9 cellular contexts compared by ENCODE assay signal in the genomic region with DNA sequence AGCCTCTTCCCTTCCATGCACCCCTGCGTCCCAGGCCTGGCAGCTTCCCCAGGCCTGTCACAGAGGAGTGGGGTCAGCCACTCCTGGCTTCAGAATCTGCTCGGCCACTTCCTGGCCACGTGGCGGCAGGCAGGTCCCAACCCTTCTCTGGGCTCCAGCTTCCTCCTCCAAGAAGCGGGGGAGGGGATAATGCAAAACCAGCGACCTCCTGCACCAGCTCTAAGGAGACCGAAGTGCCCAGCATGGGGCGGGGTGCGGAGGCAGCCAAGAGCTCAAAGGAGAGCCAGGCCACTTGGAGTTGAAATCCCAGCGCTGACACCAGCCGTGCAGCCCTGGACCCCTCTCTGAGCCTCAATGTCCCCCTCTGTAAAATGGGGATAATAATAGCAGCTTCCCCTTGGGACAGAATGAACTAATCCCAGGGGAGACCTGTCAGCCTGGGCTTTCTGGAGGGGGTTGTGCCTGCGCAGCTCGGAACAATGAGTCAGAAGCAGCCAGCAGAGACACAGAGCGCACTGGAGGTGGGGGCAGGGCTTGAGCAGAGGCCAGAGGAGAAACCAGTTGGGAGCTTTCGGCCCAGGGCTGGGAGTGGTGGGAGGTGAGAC. TPM values are rescaled to one million over a fixed set of nuclear protein-coding genes. Genes with fewer than 3 reads are reported as not detected.
A peak's percentile ranks its signal among the peaks of the same experiment; 100 is the strongest.
DNase-seq lines count a peak whose midpoint lies in the region; ATAC-seq, FAIRE-seq and TF ChIP-seq lines count a peak whose summit lies in the region.
"Had no signal": no experiment of that assay in that cellular context is flagged by ENCODE, and none has a peak within 500 bp of the region (broad histone marks: within the 10 kb centered on the region; RNA-seq: fewer than 3 reads in every experiment).

No MANE protein-coding gene starts in this region.

- no peak for TF ChIP-seq EP300 in A549 (IDR thresholded peaks at IDR 0.05)

- TF ChIP-seq RAD21 in A549 (conservative IDR thresholded peaks at IDR 0.05 in 1 of 2, IDR thresholded peaks at IDR 0.05 in 1 of 2): no peak

- H3K36me3 ChIP-seq in astrocyte (ENCODE audit: insufficient read depth, low read length) (no peaks in the 10 kb centered on the region), hepatocyte (replicated peaks; ENCODE audit: insufficient read depth, low read depth) (no peaks in the 10 kb centered on the region)

- no peaks in the 10 kb centered on the region for H3K9me3 ChIP-seq in A549
- no peaks in the 10 kb centered on the region for H3K9me3 ChIP-seq in astrocyte (ENCODE audit: insufficient read depth, low read depth, low read length)
- no peaks in the 10 kb centered on the region for H3K9me3 ChIP-seq in hepatocyte (ENCODE audit: low read depth)

- POLR2A ChIA-PET in A549 (lab: Yijun Ruan, JAX): interaction anchor here (0.6 to 1.5 kb wide), 4 partner anchors 18 to 556 kb away, joined by 3 to 9 read pairs (median 4); partner anchors contain the start of genes C22orf23 and POLR2F

- H3K4me2 ChIP-seq in A549: peak overlapping the region; percentile 85
- peak overlapping the region; percentile 69 for H3K4me2 ChIP-seq in astrocyte (ENCODE audit: low read length)
- no peak overlapping the region for H3K4me2 ChIP-seq in hepatocyte

- TF ChIP-seq POLR2A in A549 (IDR thresholded peaks at IDR 0.05; ENCODE audit: low read length): no peak

- H3K27ac ChIP-seq in A549 (peak overlapping the region; percentile 88 to 96), astrocyte (ENCODE audit: low read depth, low read length) (peak overlapping the region; percentile 71), hepatocyte (no peak overlapping the region)

- FAIRE-seq in A549 (lab: Jason Lieb, UNC) (no peak), astrocyte (lab: Jason Lieb, UNC) (peak; percentile 32)

- TF ChIP-seq CTCF in A549 (IDR thresholded peaks at IDR 0.05) (no peak), astrocyte (IDR thresholded peaks at IDR 0.05; ENCODE audit: insufficient read depth, low read depth, low read length) (no peak), hepatocyte (IDR thresholded peaks at IDR 0.05; ENCODE audit: poor library complexity) (no peak), retinal pigment epithelial cell (conservative IDR thresholded peaks at IDR 0.05; ENCODE audit: low read depth, low read length) (no peak)

- no peak overlapping the region for H3K4me3 ChIP-seq in A549
- no peak overlapping the region for H3K4me3 ChIP-seq in astrocyte (ENCODE audit: insufficient read depth, low read depth, low read length)
- H3K4me3 ChIP-seq in hepatocyte: no peak overlapping the region
- no peak overlapping the region for H3K4me3 ChIP-seq in retinal pigment epithelial cell (ENCODE audit: low read length)

- DNase-seq in A549 (ENCODE audit: low read depth in 1 of 2, low spot score in 1 of 2) (peak; percentile 82 to 85), HUDEP-2 (lab: John Stamatoyannopoulos, UW; ENCODE audit: unreplicated experiment in 76 of 76) (peak in 48 of 76 experiments; percentile 2 to 70 (median 34)), astrocyte (ENCODE audit: low read depth) (peak; percentile 86), hepatocyte (ENCODE audit: low spot score) (peak; percentile 87), retinal pigment epithelial cell (ENCODE audit: low read depth) (peak; percentile 75), NCI-H345 treated with DMSO at 0.1 percent for 48 hours (lab: John Stamatoyannopoulos, UW; ENCODE audit: unreplicated experiment) (no peak)

- peaks cover 28% of the 10 kb centered on the region for H3K4me1 Mint-ChIP-seq in astrocyte (ENCODE audit: low read depth, unreplicated experiment)

- H3K9me3 Mint-ChIP-seq in astrocyte (ENCODE audit: unreplicated experiment): no peaks in the 10 kb centered on the region

- H3K27me3 ChIP-seq in astrocyte (ENCODE audit: insufficient read depth, low read length) (no peaks in the 10 kb centered on the region), hepatocyte (no peaks in the 10 kb centered on the region)

- H3K79me2 ChIP-seq in astrocyte (ENCODE audit: insufficient read depth, low read length): no peaks in the 10 kb centered on the region
- H3K79me2 ChIP-seq in hepatocyte: no peaks in the 10 kb centered on the region

- H2AFZ ChIP-seq in astrocyte (ENCODE audit: low read depth, low read length) (peak overlapping the region; percentile 67), hepatocyte (no peak overlapping the region)

- H3K4me3 Mint-ChIP-seq in astrocyte (ENCODE audit: unreplicated experiment): no peak overlapping the region
- H3K4me3 Mint-ChIP-seq: activated naive CD8-positive, alpha-beta T cell had no signal

- H3K4me1 ChIP-seq in A549: peaks cover 32% of the 10 kb centered on the region
- peaks cover 42% of the 10 kb centered on the region for H3K4me1 ChIP-seq in astrocyte (ENCODE audit: insufficient read depth, low read length)
- peaks cover 14% of the 10 kb centered on the region for H3K4me1 ChIP-seq in hepatocyte (ENCODE audit: insufficient read depth)

- peak overlapping the region; percentile 26 for H3K27ac Mint-ChIP-seq in astrocyte (ENCODE audit: unreplicated experiment)
- H3K27ac Mint-ChIP-seq: activated naive CD8-positive, alpha-beta T cell had no signal

- CTCF ChIA-PET in A549 (lab: Yijun Ruan, JAX): interaction anchor here (0.6 to 1.4 kb wide), 2 partner anchors 13 to 18 kb away, joined by 3 to 11 read pairs; no protein-coding TSS in a partner anchor

- 10% methylated on average over 6 of the region's 15 CpGs for WGBS in A549 (ENCODE audit: missing lambda C conversion rate)
- WGBS in hepatocyte (ENCODE audit: low lambda C conversion rate, missing lambda C conversion rate): 45% methylated on average over 15 of the region's 15 CpGs

- ATAC-seq in A549 (peak; percentile 92 to 94), GM19328 (IDR thresholded peaks at IDR 0.05; ENCODE audit: unreplicated experiment) (no peak), HG03175 (IDR thresholded peaks at IDR 0.05; ENCODE audit: unreplicated experiment) (no peak)

- no peaks in the 10 kb centered on the region for H3K36me3 Mint-ChIP-seq in astrocyte (ENCODE audit: low read depth, unreplicated experiment)
- H3K36me3 Mint-ChIP-seq: activated naive CD8-positive, alpha-beta T cell had no signal

- peak overlapping the region; percentile 66 for H3K9ac ChIP-seq in astrocyte (ENCODE audit: low read length)

- H3K9me2 ChIP-seq in hepatocyte (replicated peaks; ENCODE audit: insufficient read depth): no peaks in the 10 kb centered on the region

- no peaks in the 10 kb centered on the region for H4K20me1 ChIP-seq in astrocyte (ENCODE audit: insufficient read depth, low read length)
- no peaks in the 10 kb centered on the region for H4K20me1 ChIP-seq in hepatocyte (ENCODE audit: insufficient read depth, poor library complexity, severe bottlenecking)

- H3K27me3 Mint-ChIP-seq in astrocyte (ENCODE audit: low read depth, unreplicated experiment): no peaks in the 10 kb centered on the region
- H3K27me3 Mint-ChIP-seq: activated naive CD8-positive, alpha-beta T cell had no signal

TF ChIP-seq in A549, 52 proteins besides CTCF, POLR2A, EP300 and RAD21:
- peak in 1 of 2 experiments; percentile 36; a peak in 1 of 5 replicates for TF ChIP-seq JUN (IDR thresholded peaks at IDR 0.05)
- TF ChIP-seq, protein P1, sequence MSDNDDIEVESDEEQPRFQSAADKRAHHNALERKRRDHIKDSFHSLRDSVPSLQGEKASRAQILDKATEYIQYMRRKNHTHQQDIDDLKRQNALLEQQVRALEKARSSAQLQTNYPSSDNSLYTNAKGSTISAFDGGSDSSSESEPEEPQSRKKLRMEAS (IDR thresholded peaks at IDR 0.05): peak; percentile 87
- peak; percentile 86 for TF ChIP-seq CHD4 (IDR thresholded peaks at IDR 0.05; ENCODE audit: borderline replicate concordance)
- TF ChIP-seq GATA3 (IDR thresholded peaks at IDR 0.05; ENCODE audit: borderline replicate concordance): no peak
- TF ChIP-seq HOXB13 (CRISPR knock-in tag; IDR thresholded peaks at IDR 0.05; ENCODE audit: low read depth): no peak
- peak; percentile 18; the same call in 1 of the 2 replicates for TF ChIP-seq FOSL2 (IDR thresholded peaks at IDR 0.05)
- TF ChIP-seq FOSL2 (CRISPR knock-in tag; IDR thresholded peaks at IDR 0.05): peak; percentile 85
- TF ChIP-seq ATOH8 (CRISPR knock-in tag; IDR thresholded peaks at IDR 0.05; ENCODE audit: low read depth): no peak; the same call in 1 of the 2 replicates
- no peak for TF ChIP-seq FOSB (CRISPR knock-in tag; IDR thresholded peaks at IDR 0.05)
- TF ChIP-seq KDM1A (IDR thresholded peaks at IDR 0.05; ENCODE audit: low read depth): peak; percentile 85

RNA-seq across cellular contexts. Expression of gene PICK1, which starts 22.8 kb away (rescaled TPM):
- 12.9 and 17.8 TPM in 2 replicates for polyA plus RNA-seq in A549 (2011; rRNA removed)
- polyA plus RNA-seq in A549 (2012; cell fraction: cytosol; rRNA removed): 14.6 and 15.3 TPM in 2 replicates
- 40.5 and 44.8 TPM in 2 replicates for polyA plus RNA-seq in A549 (2012; cell fraction: nucleus; rRNA removed)
- polyA plus RNA-seq in A549 (2017; fragmentation: RNase III; extraction: RNeasy Plus Mini Kit Qiagen cat#74134 plus additional on column Dnase treatment): 15.6 to 16.1 TPM (median 16.0 TPM) in 3 replicates
- 17.7 and 22.6 TPM in 2 replicates for polyA minus RNA-seq in A549 (2011; rRNA and poly(A)+ RNA removed)
- total RNA-seq in astrocyte: 20.7 and 22.9 TPM in 2 replicates
- 26.2 and 42.7 TPM in 2 replicates for total RNA-seq in hepatocyte
- polyA plus RNA-seq in hepatocyte: 43.1 and 54.9 TPM in 2 replicates

RNA-seq across cellular contexts. Expression of gene SLC16A8, which starts 49.6 kb away (rescaled TPM):
- polyA plus RNA-seq in A549 (2011; rRNA removed) (not detected in 2 replicates), A549 (2017; fragmentation: RNase III; extraction: RNeasy Plus Mini Kit Qiagen cat#74134 plus additional on column Dnase treatment) (not detected in 3 replicates), hepatocyte (0.63 and 1.6 TPM in 2 replicates)
- polyA plus RNA-seq in A549 (2012; cell fraction: cytosol; rRNA removed): not detected in 2 replicates
- polyA plus RNA-seq in A549 (2012; cell fraction: nucleus; rRNA removed): not detected in 2 replicates
- polyA minus RNA-seq in A549 (2011; rRNA and poly(A)+ RNA removed): not detected in 2 replicates
- total RNA-seq in astrocyte (not detected in 2 replicates), hepatocyte (not detected in 2 replicates)

RNA-seq across cellular contexts. Expression of gene SOX10, which starts 50.0 kb away (rescaled TPM):
- not detected in 2 replicates for polyA plus RNA-seq in A549 (2011; rRNA removed)
- not detected in 2 replicates for polyA plus RNA-seq in A549 (2012; cell fraction: cytosol; rRNA removed)
- not detected in 2 replicates for polyA plus RNA-seq in A549 (2012; cell fraction: nucleus; rRNA removed)
- not detected in 3 replicates for polyA plus RNA-seq in A549 (2017; fragmentation: RNase III; extraction: RNeasy Plus Mini Kit Qiagen cat#74134 plus additional on column Dnase treatment)
- polyA minus RNA-seq in A549 (2011; rRNA and poly(A)+ RNA removed): not detected in 2 replicates
- total RNA-seq in astrocyte: 0.10 and 0.34 TPM in 2 replicates
- not detected in 2 replicates for total RNA-seq in hepatocyte
- not detected in 2 replicates for polyA plus RNA-seq in hepatocyte

Comparison
In these comparisons a context has a peak if more than half of its experiments do, and no peak if none do; other contexts are left out.
1. ATAC-seq: peak in A549 (2 of 2); none in GM19328 (single experiment) and HG03175 (single experiment).